In the genomic region with DNA sequence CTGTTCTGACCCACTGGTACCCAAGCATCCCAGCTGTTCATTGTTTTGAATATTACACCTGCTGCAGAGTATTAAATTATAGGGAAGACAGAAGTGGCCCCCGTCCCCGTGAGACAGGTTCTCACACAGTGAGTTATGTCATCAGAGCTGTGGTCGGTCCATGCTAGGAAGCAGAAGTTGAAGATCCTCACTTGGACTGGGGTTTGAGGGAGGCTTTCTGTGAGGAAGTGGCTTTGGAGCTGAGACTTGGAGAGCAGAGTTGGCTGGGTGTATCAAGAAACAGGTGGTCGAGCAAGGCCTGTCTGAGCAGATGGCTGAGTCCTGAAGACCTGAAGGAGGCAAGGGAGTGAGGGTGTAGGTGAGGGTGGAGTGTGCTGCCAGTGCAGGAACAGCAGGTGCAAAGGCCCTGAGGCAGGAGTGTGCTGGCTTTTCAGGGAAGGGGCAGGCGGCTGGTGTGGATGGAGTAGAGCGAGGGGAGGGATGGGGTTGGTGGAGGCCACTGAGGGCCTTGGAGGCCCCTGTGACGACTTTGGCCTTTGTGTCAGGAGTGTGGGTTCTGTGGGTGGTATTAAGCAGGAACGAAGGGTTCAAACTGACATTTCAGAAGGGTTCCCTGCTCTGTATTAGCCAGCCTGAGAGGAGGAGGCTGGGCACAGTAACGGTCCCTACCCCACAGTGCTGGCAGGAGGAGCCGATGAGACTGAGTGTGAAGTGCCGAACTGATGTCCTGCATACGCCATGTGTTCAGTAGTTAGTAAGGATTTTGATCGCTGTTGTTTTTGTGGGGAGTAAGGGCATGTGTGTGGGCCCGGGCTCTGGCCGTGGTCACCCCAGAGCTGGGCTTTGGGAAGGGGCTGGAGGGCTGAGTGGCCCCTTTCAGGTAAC, we compare ENCODE assay signal across 2 cellular contexts.
TF ChIP-seq lines count a peak whose summit lies in the region.

No MANE protein-coding gene starts in this region.

TF ChIP-seq in SK-N-SH, 30 proteins besides CTCF, POLR2A, EP300 and RAD21 (continued from another document):
- TF ChIP-seq, protein P1, sequence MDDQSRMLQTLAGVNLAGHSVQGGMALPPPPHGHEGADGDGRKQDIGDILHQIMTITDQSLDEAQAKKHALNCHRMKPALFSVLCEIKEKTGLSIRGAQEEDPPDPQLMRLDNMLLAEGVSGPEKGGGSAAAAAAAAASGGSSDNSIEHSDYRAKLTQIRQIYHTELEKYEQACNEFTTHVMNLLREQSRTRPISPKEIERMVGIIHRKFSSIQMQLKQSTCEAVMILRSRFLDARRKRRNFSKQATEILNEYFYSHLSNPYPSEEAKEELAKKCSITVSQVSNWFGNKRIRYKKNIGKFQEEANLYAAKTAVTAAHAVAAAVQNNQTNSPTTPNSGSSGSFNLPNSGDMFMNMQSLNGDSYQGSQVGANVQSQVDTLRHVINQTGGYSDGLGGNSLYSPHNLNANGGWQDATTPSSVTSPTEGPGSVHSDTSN (IDR thresholded peaks at IDR 0.05): no peak
- TF ChIP-seq TEAD4 (IDR thresholded peaks at IDR 0.05; ENCODE audit: borderline replicate concordance, insufficient read depth): no peak
- TF ChIP-seq RFX5 (IDR thresholded peaks at IDR 0.05; ENCODE audit: low read length): no peak
- TF ChIP-seq NFIC (IDR thresholded peaks at IDR 0.05; ENCODE audit: borderline replicate concordance): no peak
- TF ChIP-seq EZH2phosphoT487 (IDR thresholded peaks at IDR 0.05; ENCODE audit: borderline replicate concordance, low read depth): no peak
- no peak for TF ChIP-seq SIN3A (IDR thresholded peaks at IDR 0.05; ENCODE audit: borderline replicate concordance, low read depth, low read length)
- TF ChIP-seq GABPA (IDR thresholded peaks at IDR 0.05; ENCODE audit: low read depth): no peak
- TF ChIP-seq RXRA (IDR thresholded peaks at IDR 0.05; ENCODE audit: borderline replicate concordance, low read depth): no peak
- TF ChIP-seq, protein P2, sequence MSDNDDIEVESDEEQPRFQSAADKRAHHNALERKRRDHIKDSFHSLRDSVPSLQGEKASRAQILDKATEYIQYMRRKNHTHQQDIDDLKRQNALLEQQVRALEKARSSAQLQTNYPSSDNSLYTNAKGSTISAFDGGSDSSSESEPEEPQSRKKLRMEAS (IDR thresholded peaks at IDR 0.05; ENCODE audit: low read depth): no peak
- no peak for TF ChIP-seq CHD2 (IDR thresholded peaks at IDR 0.05; ENCODE audit: low read length, partially characterized antibody)

TF ChIP-seq in SK-N-SH treated with all-trans-retinoic acid at 6 μM for 48 hours, 23 proteins besides CTCF, POLR2A, EP300 and RAD21 (continued from another document):
- TF ChIP-seq SNAI2 (CRISPR knock-in tag; IDR thresholded peaks at IDR 0.05) (no peak), CSDC2 (CRISPR knock-in tag; IDR thresholded peaks at IDR 0.05) (no peak), TOX (CRISPR knock-in tag; IDR thresholded peaks at IDR 0.05; ENCODE audit: borderline replicate concordance) (no peak), PPARA (CRISPR knock-in tag; IDR thresholded peaks at IDR 0.05; ENCODE audit: borderline replicate concordance) (no peak), ZFP30 (CRISPR knock-in tag; IDR thresholded peaks at IDR 0.05) (no peak), ZNF8 (CRISPR knock-in tag; IDR thresholded peaks at IDR 0.05) (no peak), TCF4 (CRISPR knock-in tag; IDR thresholded peaks at IDR 0.05; ENCODE audit: borderline replicate concordance) (no peak), OSR1 (CRISPR knock-in tag; IDR thresholded peaks at IDR 0.05) (no peak)
- TF ChIP-seq, protein P3, sequence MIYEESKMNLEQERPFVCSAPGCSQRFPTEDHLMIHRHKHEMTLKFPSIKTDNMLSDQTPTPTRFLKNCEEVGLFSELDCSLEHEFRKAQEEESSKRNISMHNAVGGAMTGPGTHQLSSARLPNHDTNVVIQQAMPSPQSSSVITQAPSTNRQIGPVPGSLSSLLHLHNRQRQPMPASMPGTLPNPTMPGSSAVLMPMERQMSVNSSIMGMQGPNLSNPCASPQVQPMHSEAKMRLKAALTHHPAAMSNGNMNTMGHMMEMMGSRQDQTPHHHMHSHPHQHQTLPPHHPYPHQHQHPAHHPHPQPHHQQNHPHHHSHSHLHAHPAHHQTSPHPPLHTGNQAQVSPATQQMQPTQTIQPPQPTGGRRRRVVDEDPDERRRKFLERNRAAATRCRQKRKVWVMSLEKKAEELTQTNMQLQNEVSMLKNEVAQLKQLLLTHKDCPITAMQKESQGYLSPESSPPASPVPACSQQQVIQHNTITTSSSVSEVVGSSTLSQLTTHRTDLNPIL (CRISPR knock-in tag; IDR thresholded peaks at IDR 0.05; ENCODE audit: low read depth): no peak
